ENCODE assay signal across 10 cellular contexts in genomic region chr3:115325539-115325938, GRCh38.
DNase-seq lines count a peak whose midpoint lies in the region; ATAC-seq, FAIRE-seq and TF ChIP-seq lines count a peak whose summit lies in the region.
"Had no signal": no experiment of that assay in that cellular context is flagged by ENCODE, and none has a peak within 500 bp of the region (broad histone marks: within the 10 kb centered on the region; RNA-seq: fewer than 3 reads in every experiment).

No MANE protein-coding gene starts in this region.

- H3K27ac ChIP-seq in left ventricle myocardium inferior (replicated peaks) = no peak overlapping the region

- no peak overlapping the region for H3K4me3 ChIP-seq in left ventricle myocardium inferior
- H3K4me3 ChIP-seq: lung had no signal

- no peaks in the 10 kb centered on the region for H3K9me3 ChIP-seq in left ventricle myocardium inferior (replicated peaks)

- FAIRE-seq in urothelium cell line (lab: Jason Lieb, UNC) = peak; percentile 85

- DNase-seq in left cardiac atrium (peak; percentile 21), left ventricle myocardium inferior (no peak), RPMI8226 (peak; percentile 44), fibroblast of peridontal ligament (ENCODE audit: extremely low read depth) (peak; percentile 48), urothelium cell line (ENCODE audit: low spot score) (peak; percentile 61), T-helper 9 cell (no peak)
- DNase-seq: caudate nucleus had no signal

- intact Hi-C loops in left cardiac atrium (cut with DNase I) (no loop called here), left ventricle myocardium inferior (cut with micrococcal nuclease) (loop anchor here (10.0 kb wide), 1 partner anchor 359 kb away; no protein-coding TSS in a partner anchor)

- H3K4me1 ChIP-seq in left ventricle myocardium inferior = no peaks in the 10 kb centered on the region

- TF ChIP-seq CTCF in left ventricle myocardium inferior (IDR thresholded peaks at IDR 0.05; ENCODE audit: borderline replicate concordance) = no peak

- ATAC-seq in left cardiac atrium = no peak
- no peak for ATAC-seq in GM18498 (IDR thresholded peaks at IDR 0.05; ENCODE audit: unreplicated experiment)
- ATAC-seq in HG02798 (IDR thresholded peaks at IDR 0.05; ENCODE audit: poor library complexity, unreplicated experiment) = no peak

- H3K36me3 ChIP-seq in left ventricle myocardium inferior = no peaks in the 10 kb centered on the region

- no peaks in the 10 kb centered on the region for H3K27me3 ChIP-seq in left ventricle myocardium inferior (ENCODE audit: low read depth)

Comparison
In these comparisons a context has a peak if more than half of its experiments do, and no peak if none do; other contexts are left out.
1. DNase-seq: peak in left cardiac atrium (single experiment), RPMI8226 (single experiment), fibroblast of peridontal ligament (single experiment) and urothelium cell line (single experiment); none in left ventricle myocardium inferior (single experiment) and T-helper 9 cell (single experiment).